In the genomic region with DNA sequence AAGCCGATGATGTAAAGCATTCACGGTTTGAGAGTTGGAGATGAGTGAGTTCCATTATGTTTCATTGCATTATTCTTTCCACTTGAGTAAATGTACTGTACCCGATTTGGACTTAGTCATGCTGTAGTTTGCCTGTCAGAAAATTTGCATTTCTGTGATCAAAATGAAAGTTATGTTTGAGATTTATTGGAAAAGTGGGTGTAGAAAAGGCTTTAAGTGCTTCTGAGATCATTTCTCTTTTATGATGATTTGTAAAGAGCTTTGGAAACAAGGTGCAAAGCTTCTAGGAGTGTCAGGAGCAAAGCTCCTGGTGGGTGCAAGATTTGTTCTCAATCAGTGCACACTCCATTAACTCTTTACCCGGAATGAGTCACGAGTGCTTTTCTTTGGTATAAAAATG, we compare ENCODE assay signal across 22 cellular contexts.
"Had no signal": no experiment of that assay in that cellular context is flagged by ENCODE, and none has a peak within 500 bp of the region (broad histone marks: within the 10 kb centered on the region; RNA-seq: fewer than 3 reads in every experiment).

No MANE protein-coding gene starts in this region.

- ATAC-seq: activated CD8-positive, alpha-beta memory T cell treated with anti-CD3 and anti-CD28 coated beads, Interleukin-2, amount 10 ng/mL, durations not matched to agents 7 days and 5 days; activated T-helper 17 cell treated with anti-CD3 and anti-CD28 coated beads, Interleukin-2, amount 50 U/mL, for 72 hours; left ventricle myocardium superior; stimulated activated naive CD8-positive, alpha-beta T cell treated with anti-CD3 and anti-CD28 coated beads, Interleukin-15, Interleukin-2, amounts not matched to agents 100 U/mL and 50 U/mL, for 24 hours; T-cell had no signal

- H3K4me1 Mint-ChIP-seq: activated B cell treated with CpG ODN at 0.5 μM for 24 hours; activated CD4-positive, alpha-beta memory T cell treated with anti-CD3 and anti-CD28 coated beads, Interleukin-2, amount 10 ng/mL, durations not matched to agents 7 days and 5 days; activated CD8-positive, alpha-beta memory T cell treated with anti-CD3 and anti-CD28 coated beads, Interleukin-2, amount 10 ng/mL, durations not matched to agents 7 days and 5 days; activated naive CD8-positive, alpha-beta T cell treated with anti-CD3 and anti-CD28 coated beads for 36 hours; activated T-helper 17 cell treated with anti-CD3 and anti-CD28 coated beads, Interleukin-2, amount 50 U/mL, for 72 hours; central memory CD8-positive, alpha-beta T cell; T-cell had no signal

- H3K27ac Mint-ChIP-seq: activated B cell treated with CpG ODN at 0.5 μM for 24 hours; activated CD4-positive, alpha-beta memory T cell treated with anti-CD3 and anti-CD28 coated beads, Interleukin-2, amount 10 ng/mL, durations not matched to agents 7 days and 5 days; activated CD8-positive, alpha-beta memory T cell treated with anti-CD3 and anti-CD28 coated beads, Interleukin-2, amount 10 ng/mL, durations not matched to agents 7 days and 5 days; activated naive CD8-positive, alpha-beta T cell treated with anti-CD3 and anti-CD28 coated beads for 36 hours; activated T-helper 17 cell treated with anti-CD3 and anti-CD28 coated beads, Interleukin-2, amount 50 U/mL, for 72 hours; neural progenitor cell; T-cell had no signal

- H3K4me3 Mint-ChIP-seq: activated B cell treated with CpG ODN at 0.5 μM for 24 hours; activated CD4-positive, alpha-beta memory T cell treated with anti-CD3 and anti-CD28 coated beads, Interleukin-2, amount 10 ng/mL, durations not matched to agents 7 days and 5 days; activated CD8-positive, alpha-beta memory T cell treated with anti-CD3 and anti-CD28 coated beads, Interleukin-2, amount 10 ng/mL, durations not matched to agents 7 days and 5 days; activated naive CD8-positive, alpha-beta T cell treated with anti-CD3 and anti-CD28 coated beads for 36 hours; activated T-helper 17 cell treated with anti-CD3 and anti-CD28 coated beads, Interleukin-2, amount 50 U/mL, for 72 hours; central memory CD8-positive, alpha-beta T cell; neural progenitor cell; T-cell had no signal

- H3K36me3 Mint-ChIP-seq: activated CD8-positive, alpha-beta memory T cell treated with anti-CD3 and anti-CD28 coated beads, Interleukin-2, amount 10 ng/mL, durations not matched to agents 7 days and 5 days; activated naive CD8-positive, alpha-beta T cell treated with anti-CD3 and anti-CD28 coated beads for 36 hours; neural progenitor cell; T-cell had no signal

- H3K27me3 Mint-ChIP-seq: activated B cell treated with CpG ODN at 0.5 μM for 24 hours; activated CD4-positive, alpha-beta memory T cell treated with anti-CD3 and anti-CD28 coated beads, Interleukin-2, amount 10 ng/mL, durations not matched to agents 7 days and 5 days; activated CD8-positive, alpha-beta memory T cell treated with anti-CD3 and anti-CD28 coated beads, Interleukin-2, amount 10 ng/mL, durations not matched to agents 7 days and 5 days; activated naive CD8-positive, alpha-beta T cell treated with anti-CD3 and anti-CD28 coated beads for 36 hours; activated T-helper 17 cell treated with anti-CD3 and anti-CD28 coated beads, Interleukin-2, amount 50 U/mL, for 72 hours; central memory CD8-positive, alpha-beta T cell; T-cell had no signal

- DNase-seq: activated B cell treated with CpG ODN at 0.5 μM for 24 hours; activated CD4-positive, alpha-beta memory T cell treated with anti-CD3 and anti-CD28 coated beads, Interleukin-2, amount 10 ng/mL, durations not matched to agents 7 days and 5 days; activated CD4-positive, alpha-beta T cell treated with anti-CD3 and anti-CD28 coated beads for 4 hours; activated CD8-positive, alpha-beta memory T cell treated with anti-CD3 and anti-CD28 coated beads, Interleukin-2, amount 10 ng/mL, durations not matched to agents 7 days and 5 days; activated naive CD4-positive, alpha-beta T cell; activated naive CD8-positive, alpha-beta T cell treated with anti-CD3 and anti-CD28 coated beads for 36 hours; activated T-cell treated with anti-CD3 and anti-CD28 coated beads, Interleukin-2, amount 50 U/mL, for 1 hour; amniotic stem cell; colonic mucosa; erythroblast; foreskin melanocyte; kidney; left ventricle myocardium superior; ovary; spleen; stimulated activated naive CD8-positive, alpha-beta T cell treated with anti-CD3 and anti-CD28 coated beads, Interleukin-15, Interleukin-2, amounts not matched to agents 100 U/mL and 50 U/mL, for 24 hours; substantia nigra; T-cell; tibial artery had no signal
